In genomic region chr16:68658258-68658973, GRCh38 we compare ENCODE assay signal across 13 cellular contexts. TPM values are rescaled to one million over a fixed set of nuclear protein-coding genes. Genes with fewer than 3 reads are reported as not detected.
DNase-seq lines count a peak whose midpoint lies in the region; ATAC-seq and TF ChIP-seq lines count a peak whose summit lies in the region.
"Had no signal": no experiment of that assay in that cellular context is flagged by ENCODE, and none has a peak within 500 bp of the region (broad histone marks: within the 10 kb centered on the region; RNA-seq: fewer than 3 reads in every experiment).

No MANE protein-coding gene starts in this region.

- POLR2A ChIA-PET in HEK293 (lab: Yijun Ruan, JAX), result interaction anchor here (0.6 to 1.3 kb wide), 3 partner anchors 13 to 188 kb away, joined by 3 read pairs; partner anchors contain the start of gene CDH3

- H3K27me3 ChIP-seq in adipocyte (replicated peaks; ENCODE audit: control insufficient read depth, insufficient read depth, low read length) (peaks cover 17% of the 10 kb centered on the region), upper lobe of right lung (peaks cover 9% of the 10 kb centered on the region)

- DNase-seq in adipocyte (ENCODE audit: low read depth) (peak; percentile 70), iris pigment epithelial cell (ENCODE audit: low read depth) (peak; percentile 70), upper lobe of right lung (peak; percentile 44)
- no peak for DNase-seq in T-helper 2 cell treated with Interferon-gamma antibody and Interleukin-4, amounts not matched to agents 5 μg/mL and 100 μg/mL, for 36 hours (ENCODE audit: low spot score)
- DNase-seq in activated naive CD4-positive, alpha-beta T cell treated with anti-CD3 and anti-CD28 coated beads, Interleukin-2, amount 50 U/mL, for 16 hours, result no peak
- DNase-seq: activated B cell treated with CpG ODN at 0.5 μM for 24 hours; NCI-H748 treated with DMSO at 0.1 percent for 48 hours; stimulated activated naive CD4-positive, alpha-beta T cell treated with Interleukin-2 at 50 U/mL for 16 hours had no signal

- H3K9ac ChIP-seq in adipocyte (ENCODE audit: low read length), result no peak overlapping the region

- no peaks in the 10 kb centered on the region for H3K9me3 ChIP-seq in HEK293 (ENCODE audit: control insufficient read depth, insufficient read depth, low read depth, low read length)
- no peaks in the 10 kb centered on the region for H3K9me3 ChIP-seq in adipocyte (ENCODE audit: control insufficient read depth, low read length)
- H3K9me3 ChIP-seq in upper lobe of right lung, result no peaks in the 10 kb centered on the region

- H3K4me1 Mint-ChIP-seq in T-helper 2 cell treated with Interferon-gamma antibody and Interleukin-4, amounts not matched to agents 5 μg/mL and 100 μg/mL, for 36 hours (ENCODE audit: low read depth), result no peaks in the 10 kb centered on the region
- H3K4me1 Mint-ChIP-seq: activated B cell treated with CpG ODN at 0.5 μM for 24 hours; activated naive CD4-positive, alpha-beta T cell treated with anti-CD3 and anti-CD28 coated beads, Interleukin-2, amount 50 U/mL, for 24 hours had no signal

- H3K4me3 ChIP-seq in HEK293 (ENCODE audit: low read depth, low read length) (no peak overlapping the region), adipocyte (ENCODE audit: low read length) (no peak overlapping the region), upper lobe of right lung (no peak overlapping the region)

- intact Hi-C loops in upper lobe of right lung (cut with DNase I), result no loop called here

- TF ChIP-seq CTCF in HEK293 (tag by site-specific recombination; IDR thresholded peaks at IDR 0.05), result no peak
- TF ChIP-seq CTCF in upper lobe of right lung (IDR thresholded peaks at IDR 0.05), result no peak

- CTCF ChIA-PET in HEK293 (lab: Yijun Ruan, JAX), result interaction anchor here (0.6 to 2.4 kb wide), 7 partner anchors 9 to 455 kb away, joined by 3 to 8 read pairs (median 4); no protein-coding TSS in a partner anchor

- peak overlapping the region; percentile 27 for H3K27ac ChIP-seq in HEK293 (ENCODE audit: extremely low read depth, low read depth, low read length)
- no peak overlapping the region for H3K27ac ChIP-seq in upper lobe of right lung

- H3K36me3 ChIP-seq in HEK293 (ENCODE audit: control insufficient read depth in 2 of 2, insufficient read depth in 1 of 2, low read length in 2 of 2) (no peaks in the 10 kb centered on the region), adipocyte (ENCODE audit: control insufficient read depth, insufficient read depth, low read length, severe bottlenecking) (no peaks in the 10 kb centered on the region), upper lobe of right lung (no peaks in the 10 kb centered on the region)

- peaks cover 12% of the 10 kb centered on the region for H3K4me1 ChIP-seq in HEK293 (ENCODE audit: control insufficient read depth, insufficient read depth, low read length)
- peaks cover 17% of the 10 kb centered on the region for H3K4me1 ChIP-seq in adipocyte (ENCODE audit: control insufficient read depth, insufficient read depth, low read length)
- no peaks in the 10 kb centered on the region for H3K4me1 ChIP-seq in upper lobe of right lung

- H3K4me3 Mint-ChIP-seq in T-helper 2 cell treated with Interferon-gamma antibody and Interleukin-4, amounts not matched to agents 5 μg/mL and 100 μg/mL, for 36 hours, result no peak overlapping the region
- H3K4me3 Mint-ChIP-seq: activated B cell treated with CpG ODN at 0.5 μM for 24 hours; activated naive CD4-positive, alpha-beta T cell treated with anti-CD3 and anti-CD28 coated beads, Interleukin-2, amount 50 U/mL, for 24 hours had no signal

- H3K36me3 Mint-ChIP-seq in T-helper 2 cell treated with Interferon-gamma antibody and Interleukin-4, amounts not matched to agents 5 μg/mL and 100 μg/mL, for 36 hours (ENCODE audit: low read depth), result no peaks in the 10 kb centered on the region
- H3K36me3 Mint-ChIP-seq: activated naive CD4-positive, alpha-beta T cell treated with anti-CD3 and anti-CD28 coated beads, Interleukin-2, amount 50 U/mL, for 24 hours had no signal

- peak; percentile 64 for ATAC-seq in upper lobe of right lung
- ATAC-seq in GM19035 (IDR thresholded peaks at IDR 0.05; ENCODE audit: unreplicated experiment), result no peak
- no peak for ATAC-seq in HG02798 (IDR thresholded peaks at IDR 0.05; ENCODE audit: poor library complexity, unreplicated experiment)
- ATAC-seq: sciatic nerve had no signal

- no peak overlapping the region for H3K27ac Mint-ChIP-seq in T-helper 2 cell treated with Interferon-gamma antibody and Interleukin-4, amounts not matched to agents 5 μg/mL and 100 μg/mL, for 36 hours
- H3K27ac Mint-ChIP-seq: activated B cell treated with CpG ODN at 0.5 μM for 24 hours; activated naive CD4-positive, alpha-beta T cell treated with anti-CD3 and anti-CD28 coated beads, Interleukin-2, amount 50 U/mL, for 24 hours had no signal

- H3K9me3 Mint-ChIP-seq in T-helper 2 cell treated with Interferon-gamma antibody and Interleukin-4, amounts not matched to agents 5 μg/mL and 100 μg/mL, for 36 hours, result no peaks in the 10 kb centered on the region
- H3K9me3 Mint-ChIP-seq: activated B cell treated with CpG ODN at 0.5 μM for 24 hours; activated naive CD4-positive, alpha-beta T cell treated with anti-CD3 and anti-CD28 coated beads, Interleukin-2, amount 50 U/mL, for 24 hours had no signal

- H3K27me3 Mint-ChIP-seq in T-helper 2 cell treated with Interferon-gamma antibody and Interleukin-4, amounts not matched to agents 5 μg/mL and 100 μg/mL, for 36 hours (ENCODE audit: low read depth), result peaks cover 9% of the 10 kb centered on the region

TF ChIP-seq in HEK293, 187 proteins besides CTCF, POLR2A, EP300 and RAD21 (continues in another document):
- TF ChIP-seq ZFHX2 (tag by site-specific recombination; conservative IDR thresholded peaks at IDR 0.05) (no peak), ZNF146 (tag by site-specific recombination; IDR thresholded peaks at IDR 0.05) (no peak), ZNF558 (tag by site-specific recombination; IDR thresholded peaks at IDR 0.05) (no peak), PRDM10 (tag by site-specific recombination; IDR thresholded peaks at IDR 0.05) (peak; percentile 91), ZBTB17 (tag by site-specific recombination; IDR thresholded peaks at IDR 0.05) (peak; percentile 42), ZNF629 (tag by site-specific recombination; IDR thresholded peaks at IDR 0.05) (0 out of 2 replicates have a peak, but pooled peaks have one; percentile 19), PRDM4 (tag by site-specific recombination; IDR thresholded peaks at IDR 0.05) (0 out of 2 replicates have a peak, but pooled peaks have one; percentile 16), ZNF23 (tag by site-specific recombination; IDR thresholded peaks at IDR 0.05; ENCODE audit: borderline replicate concordance) (no peak), ZNF10 (tag by site-specific recombination; IDR thresholded peaks at IDR 0.05) (peak; percentile 75), ZNF785 (tag by site-specific recombination; IDR thresholded peaks at IDR 0.05) (no peak)

RNA-seq across cellular contexts. Expression of gene CDH3, which starts 13.3 kb away (rescaled TPM):
- 9.6 TPM for total RNA-seq in upper lobe of right lung
- total RNA-seq: activated B cell treated with CpG ODN at 0.5 μM for 24 hours had no signal

Comparison
In these comparisons a context has a peak if more than half of its experiments do, and no peak if none do; other contexts are left out.
1. DNase-seq: peak in adipocyte (single experiment), iris pigment epithelial cell (single experiment) and upper lobe of right lung (single experiment); none in T-helper 2 cell treated with Interferon-gamma antibody and Interleukin-4, amounts not matched to agents 5 μg/mL and 100 μg/mL, for 36 hours (single experiment) and activated naive CD4-positive, alpha-beta T cell treated with anti-CD3 and anti-CD28 coated beads, Interleukin-2, amount 50 U/mL, for 16 hours (single experiment).